Comparison of ENCODE assay signal across 17 cellular contexts in genomic region chr10:35910234-35910633, GRCh38.
DNase-seq lines count a peak whose midpoint lies in the region; ATAC-seq and TF ChIP-seq lines count a peak whose summit lies in the region.
"Had no signal": no experiment of that assay in that cellular context is flagged by ENCODE, and none has a peak within 500 bp of the region (broad histone marks: within the 10 kb centered on the region; RNA-seq: fewer than 3 reads in every experiment).

No MANE protein-coding gene starts in this region.

- peaks cover 27% of the 10 kb centered on the region for H3K4me1 ChIP-seq in adipocyte (ENCODE audit: control insufficient read depth, insufficient read depth, low read length)

- DNase-seq in A172 (ENCODE audit: low spot score) (peak; percentile 51), HCEC 1CT (peak; percentile 96), adipocyte (ENCODE audit: low read depth) (peak; percentile 44), fibroblast of villous mesenchyme (ENCODE audit: low read depth) (peak; percentile 94)
- no peak for DNase-seq in stimulated activated CD4-positive, alpha-beta T cell treated with anti-CD3 and anti-CD28 coated beads, Interleukin-2, amount 100 ng/mL, for 24 hours
- DNase-seq: 8988T, activated B cell treated with CpG ODN at 0.5 μM for 24 hours, DMS 273 treated with DMSO at 0.1 percent for 48 hours, NCI-H1417, NCI-H510A, OCI-M1, small intestine, stomach had no signal

- no peaks in the 10 kb centered on the region for H3K36me3 ChIP-seq in adipocyte (ENCODE audit: control insufficient read depth, insufficient read depth, low read length, severe bottlenecking)
- H3K36me3 ChIP-seq: esophagus muscularis mucosa, stomach had no signal

- H3K4me3 ChIP-seq in adipocyte (ENCODE audit: low read length): no peak overlapping the region
- no peak overlapping the region for H3K4me3 ChIP-seq in fibroblast of villous mesenchyme (ENCODE audit: low read depth, low read length)
- H3K4me3 ChIP-seq: esophagus muscularis mucosa, stomach had no signal

- no peaks in the 10 kb centered on the region for H3K27me3 ChIP-seq in adipocyte (replicated peaks; ENCODE audit: control insufficient read depth, insufficient read depth, low read length)
- H3K27me3 ChIP-seq: stomach had no signal

- TF ChIP-seq CTCF in fibroblast of villous mesenchyme (IDR thresholded peaks at IDR 0.05; ENCODE audit: insufficient read depth, low read depth, low read length): no peak

- no peaks in the 10 kb centered on the region for H3K9me3 ChIP-seq in adipocyte (ENCODE audit: control insufficient read depth, low read length)
- H3K9me3 ChIP-seq: esophagus muscularis mucosa, stomach had no signal

- no peak overlapping the region for H3K9ac ChIP-seq in adipocyte (ENCODE audit: low read length)

- ATAC-seq in GM18519 (IDR thresholded peaks at IDR 0.05; ENCODE audit: low FRiP score, unreplicated experiment): no peak
- no peak for ATAC-seq in GM21381 (IDR thresholded peaks at IDR 0.05; ENCODE audit: unreplicated experiment)
- no peak for ATAC-seq in HG03342 (IDR thresholded peaks at IDR 0.05; ENCODE audit: unreplicated experiment)

Comparison
In these comparisons a context has a peak if more than half of its experiments do, and no peak if none do; other contexts are left out.
1. DNase-seq: peak in A172 (single experiment), HCEC 1CT (single experiment), adipocyte (single experiment) and fibroblast of villous mesenchyme (single experiment); none in stimulated activated CD4-positive, alpha-beta T cell treated with anti-CD3 and anti-CD28 coated beads, Interleukin-2, amount 100 ng/mL, for 24 hours (0 of 2).